19 cellular contexts compared by ENCODE assay signal in genomic region chr4:40995850-40996249, GRCh38.
DNase-seq lines count a peak whose midpoint lies in the region; ATAC-seq and TF ChIP-seq lines count a peak whose summit lies in the region.
"Had no signal": no experiment of that assay in that cellular context is flagged by ENCODE, and none has a peak within 500 bp of the region (broad histone marks: within the 10 kb centered on the region; RNA-seq: fewer than 3 reads in every experiment).

No MANE protein-coding gene starts in this region.

- H3K4me3 Mint-ChIP-seq in HFFc6 = no peak overlapping the region

- H3K27me3 Mint-ChIP-seq in HFFc6 (ENCODE audit: insufficient read depth) = no peaks in the 10 kb centered on the region

- 53 to 88% methylated on average over 2 of the region's 2 CpGs for WGBS in upper lobe of left lung, 2 donors

- peak overlapping the region in 9 of 11 experiments; percentile 26 to 98 (median 92); a peak in 15 of 22 replicates for H3K27ac ChIP-seq in BLaER1 treated with 17β-estradiol and CSF1 and Interleukin-3, amounts not matched to agents 10 nM and 100 nM
- H3K27ac ChIP-seq in RWPE2 (ENCODE audit: poor library complexity, severe bottlenecking) (peak overlapping the region; percentile 94), upper lobe of left lung (no peak overlapping the region)
- H3K27ac ChIP-seq: body of pancreas, testis had no signal

- H3K9ac ChIP-seq in BLaER1 treated with 17β-estradiol and CSF1 and Interleukin-3, amounts not matched to agents 10 nM and 100 nM = no peak overlapping the region

- H3K9me3 Mint-ChIP-seq in HFFc6 = no peaks in the 10 kb centered on the region

- no peak overlapping the region for H3K4me3 ChIP-seq in BLaER1 treated with 17β-estradiol and CSF1 and Interleukin-3, amounts not matched to agents 10 nM and 100 nM
- H3K4me3 ChIP-seq in RWPE2 (ENCODE audit: severe bottlenecking) (no peak overlapping the region), foreskin fibroblast (ENCODE audit: low read depth in 1 of 2, low read length in 2 of 2) (no peak overlapping the region), upper lobe of left lung (no peak overlapping the region)
- H3K4me3 ChIP-seq: body of pancreas, testis had no signal

- peaks cover 73% of the 10 kb centered on the region for H3K4me1 Mint-ChIP-seq in HFFc6 (ENCODE audit: low read depth)

- H3K36me3 Mint-ChIP-seq in HFFc6 (ENCODE audit: low read depth) = no peaks in the 10 kb centered on the region; the same call in none of the 2 replicates

- TF ChIP-seq CTCF in HFFc6 (IDR thresholded peaks at IDR 0.05) (no peak), RWPE2 (IDR thresholded peaks at IDR 0.05; ENCODE audit: poor library complexity, severe bottlenecking) (no peak), foreskin fibroblast (IDR thresholded peaks at IDR 0.05; ENCODE audit: low read depth, low read length) (no peak), upper lobe of left lung (IDR thresholded peaks at IDR 0.05) (no peak)

- no peak for TF ChIP-seq POLR2A in upper lobe of left lung (IDR thresholded peaks at IDR 0.05)

- H3K27me3 ChIP-seq in BLaER1 treated with 17β-estradiol and CSF1 and Interleukin-3, amounts not matched to agents 10 nM and 100 nM = no peaks in the 10 kb centered on the region
- no peaks in the 10 kb centered on the region for H3K27me3 ChIP-seq in RWPE2 (ENCODE audit: insufficient read depth, poor library complexity, severe bottlenecking)
- no peaks in the 10 kb centered on the region for H3K27me3 ChIP-seq in upper lobe of left lung
- H3K27me3 ChIP-seq: body of pancreas, testis had no signal

- H3K36me3 ChIP-seq in BLaER1 treated with 17β-estradiol and CSF1 and Interleukin-3, amounts not matched to agents 10 nM and 100 nM = peaks cover 0 to 7% (median 0%) of the 10 kb centered on the region in 11 experiments; a peak in 3 of 22 replicates
- H3K36me3 ChIP-seq in RWPE2 (ENCODE audit: low read depth) (peaks cover 8% of the 10 kb centered on the region; the same call in 1 of the 2 replicates), upper lobe of left lung (no peaks in the 10 kb centered on the region)

- peaks cover 23 to 47% (median 36%) of the 10 kb centered on the region in 11 experiments; a peak in 21 of 22 replicates for H3K9me3 ChIP-seq in BLaER1 treated with 17β-estradiol and CSF1 and Interleukin-3, amounts not matched to agents 10 nM and 100 nM (replicated peaks in 1 of 11)
- H3K9me3 ChIP-seq in RWPE2 (ENCODE audit: severe bottlenecking) (no peaks in the 10 kb centered on the region), upper lobe of left lung (no peaks in the 10 kb centered on the region)
- H3K9me3 ChIP-seq: body of pancreas, testis had no signal

- peaks cover 33 to 76% (median 57%) of the 10 kb centered on the region in 10 experiments for H3K4me1 ChIP-seq in BLaER1 treated with 17β-estradiol and CSF1 and Interleukin-3, amounts not matched to agents 10 nM and 100 nM
- peaks cover 67% of the 10 kb centered on the region for H3K4me1 ChIP-seq in RWPE2 (ENCODE audit: insufficient read depth, poor library complexity, severe bottlenecking)
- H3K4me1 ChIP-seq in upper lobe of left lung = peaks cover 0 to 36% (median 20%) of the 10 kb centered on the region in 4 donors
- H3K4me1 ChIP-seq: body of pancreas had no signal

- ATAC-seq in RWPE2 (ENCODE audit: low read depth) = no peak
- ATAC-seq in GM18867 (IDR thresholded peaks at IDR 0.05; ENCODE audit: unreplicated experiment) = no peak
- no peak for ATAC-seq in GM21737 (IDR thresholded peaks at IDR 0.05; ENCODE audit: unreplicated experiment)
- ATAC-seq in upper lobe of left lung (ENCODE audit: low FRiP score in 2 of 2) = no peak
- ATAC-seq: body of pancreas, HepG2, left colon, Right ventricle myocardium inferior had no signal

- DNase-seq in HFFc6 (peak; percentile 48), RWPE2 (ENCODE audit: low spot score) (no peak), foreskin fibroblast (peak; percentile 82 to 90), iPS-NIHi7 (ENCODE audit: extremely low spot score) (no peak), upper lobe of left lung (no peak)
- DNase-seq: activated CD4-positive, alpha-beta T cell treated with anti-CD3 and anti-CD28 coated beads, Interleukin-2, amount 50 U/mL, for 48 hours; body of pancreas; effector memory CD4-positive, alpha-beta T cell; head of caudate nucleus; left colon; NCI-H1048; NCI-H774; posterior cingulate gyrus; testis had no signal

- H4K20me1 ChIP-seq in BLaER1 treated with 17β-estradiol and CSF1 and Interleukin-3, amounts not matched to agents 10 nM and 100 nM = no peaks in the 10 kb centered on the region

- TF ChIP-seq EP300 in upper lobe of left lung (IDR thresholded peaks at IDR 0.05) = no peak

- no peak overlapping the region for H3K4me2 ChIP-seq in BLaER1 treated with 17β-estradiol and CSF1 and Interleukin-3, amounts not matched to agents 10 nM and 100 nM

- H3K27ac Mint-ChIP-seq in HFFc6 = peak overlapping the region; percentile 60

Comparison
In these comparisons a context has a peak if more than half of its experiments do, and no peak if none do; other contexts are left out.
1. H3K27ac ChIP-seq: peak in BLaER1 treated with 17β-estradiol and CSF1 and Interleukin-3, amounts not matched to agents 10 nM and 100 nM (9 of 11) and RWPE2 (single experiment); none in upper lobe of left lung (0 of 4).
2. DNase-seq: peak in HFFc6 (single experiment) and foreskin fibroblast (2 of 2); none in RWPE2 (single experiment), iPS-NIHi7 (single experiment) and upper lobe of left lung (0 of 2).